ENCODE assay signal across 8 cellular contexts in genomic region chr10:78960316-78960800, GRCh38.
A peak's percentile ranks its signal among the peaks of the same experiment; 100 is the strongest.
DNase-seq lines count a peak whose midpoint lies in the region; TF ChIP-seq lines count a peak whose summit lies in the region.

No MANE protein-coding gene starts in this region.

- DNase-seq in ascending aorta (ENCODE audit: low spot score in 2 of 2) (peak; percentile 46 to 87), hippocampal formation (lab: John Stamatoyannopoulos, UW) (peak; percentile 41 to 44), stomach (peak; percentile 41), NCI-H1092 treated with DMSO at 0.1 percent for 48 hours (lab: John Stamatoyannopoulos, UW) (no peak), nephron progenitor cell (no peak)
- DNase-seq in effector CD8-positive, alpha-beta T cell (lab: John Stamatoyannopoulos, UW): no peak
- DNase-seq in activated effector memory CD4-positive, alpha-beta T cell treated with Interleukin-2 at 50 U/mL for 16 hours: no peak

- no peaks in the 10 kb centered on the region for H3K9me3 Mint-ChIP-seq in nephron progenitor cell

- H3K9me3 ChIP-seq in ascending aorta (no peaks in the 10 kb centered on the region), stomach (no peaks in the 10 kb centered on the region)

- no peak overlapping the region for H3K27ac ChIP-seq in ascending aorta
- peak overlapping the region in 3 of 5 donors; percentile 31 to 65 (median 49) for H3K27ac ChIP-seq in stomach

- H3K36me3 Mint-ChIP-seq in nephron progenitor cell (ENCODE audit: low read depth): no peaks in the 10 kb centered on the region

- TF ChIP-seq POLR2A in stomach (IDR thresholded peaks at IDR 0.05): no peak

- WGBS in stomach, 5 donors: 27 to 42% (median 36%) methylated on average over 7 of the region's 7 CpGs

- H3K4me3 ChIP-seq in ascending aorta (no peak overlapping the region), stomach (no peak overlapping the region)

- H3K27me3 ChIP-seq in ascending aorta (no peaks in the 10 kb centered on the region), stomach (no peaks in the 10 kb centered on the region)

- H3K4me3 Mint-ChIP-seq in nephron progenitor cell: no peak overlapping the region

- intact Hi-C loops in ascending aorta (cut with DNase I): no loop called here
- intact Hi-C loops in stomach (cut with DNase I; ENCODE audit: low total_unique reads): no loop called here

- peaks cover 44% of the 10 kb centered on the region for H3K4me1 Mint-ChIP-seq in nephron progenitor cell

- TF ChIP-seq RAD21 in Ishikawa (IDR thresholded peaks at IDR 0.05; ENCODE audit: low read depth): 0 out of 2 replicates have a peak, but pooled peaks have one; percentile 26

- H3K4me1 ChIP-seq in ascending aorta: peaks cover 3 to 10% of the 10 kb centered on the region in 2 donors
- peaks cover 9 to 49% (median 33%) of the 10 kb centered on the region in 4 donors for H3K4me1 ChIP-seq in stomach

- TF ChIP-seq CTCF in ascending aorta (IDR thresholded peaks at IDR 0.05) (no peak), stomach (IDR thresholded peaks at IDR 0.05) (no peak), nephron progenitor cell (IDR thresholded peaks at IDR 0.05) (no peak)

- peaks cover 4% of the 10 kb centered on the region for H3K27me3 Mint-ChIP-seq in nephron progenitor cell (ENCODE audit: low read depth, poor library complexity)

- no peak overlapping the region for H3K27ac Mint-ChIP-seq in nephron progenitor cell

- peak; percentile 77; the same call in 1 of the 2 replicates for TF ChIP-seq EP300 in Ishikawa (IDR thresholded peaks at IDR 0.05; ENCODE audit: borderline replicate concordance)
- TF ChIP-seq EP300 in stomach (IDR thresholded peaks at IDR 0.05): no peak

- H3K36me3 ChIP-seq in ascending aorta (no peaks in the 10 kb centered on the region), stomach (no peaks in the 10 kb centered on the region)

TF ChIP-seq in Ishikawa, 13 proteins besides CTCF, POLR2A, EP300 and RAD21:
- no peak for TF ChIP-seq CEBPB (IDR thresholded peaks at IDR 0.05)
- 0 out of 2 replicates have a peak, but pooled peaks have one; percentile 20 for TF ChIP-seq YY1 (IDR thresholded peaks at IDR 0.05; ENCODE audit: low read depth)
- no peak for TF ChIP-seq FOXM1 (IDR thresholded peaks at IDR 0.05; ENCODE audit: borderline replicate concordance, low read depth)
- no peak for TF ChIP-seq REST (IDR thresholded peaks at IDR 0.05; ENCODE audit: low read depth)
- TF ChIP-seq EGR1 (IDR thresholded peaks at IDR 0.05): no peak
- TF ChIP-seq TEAD4 (IDR thresholded peaks at IDR 0.05): peak; percentile 47; the same call in 1 of the 2 replicates
- TF ChIP-seq ZBTB7A (IDR thresholded peaks at IDR 0.05; ENCODE audit: low read depth): no peak
- TF ChIP-seq NFIC (IDR thresholded peaks at IDR 0.05): peak; percentile 95
- no peak for TF ChIP-seq CREB1 (IDR thresholded peaks at IDR 0.05; ENCODE audit: low read depth)
- no peak for TF ChIP-seq TAF1 (IDR thresholded peaks at IDR 0.05; ENCODE audit: low read depth)
- TF ChIP-seq USF1 (IDR thresholded peaks at IDR 0.05): peak; percentile 41; the same call in 1 of the 2 replicates
- peak; percentile 71 for TF ChIP-seq MAX (IDR thresholded peaks at IDR 0.05)
- TF ChIP-seq TCF12 (IDR thresholded peaks at IDR 0.05; ENCODE audit: low read depth): peak; percentile 74

Comparison
In these comparisons a context has a peak if more than half of its experiments do, and no peak if none do; other contexts are left out.
1. DNase-seq: peak in ascending aorta (2 of 2), hippocampal formation (2 of 2) and stomach (single experiment); none in effector CD8-positive, alpha-beta T cell (single experiment), NCI-H1092 treated with DMSO at 0.1 percent for 48 hours (single experiment), nephron progenitor cell (single experiment) and activated effector memory CD4-positive, alpha-beta T cell treated with Interleukin-2 at 50 U/mL for 16 hours (single experiment).
2. H3K27ac ChIP-seq: peak in stomach (3 of 5); none in ascending aorta (0 of 2).